9 cellular contexts compared by ENCODE assay signal in the genomic region with DNA sequence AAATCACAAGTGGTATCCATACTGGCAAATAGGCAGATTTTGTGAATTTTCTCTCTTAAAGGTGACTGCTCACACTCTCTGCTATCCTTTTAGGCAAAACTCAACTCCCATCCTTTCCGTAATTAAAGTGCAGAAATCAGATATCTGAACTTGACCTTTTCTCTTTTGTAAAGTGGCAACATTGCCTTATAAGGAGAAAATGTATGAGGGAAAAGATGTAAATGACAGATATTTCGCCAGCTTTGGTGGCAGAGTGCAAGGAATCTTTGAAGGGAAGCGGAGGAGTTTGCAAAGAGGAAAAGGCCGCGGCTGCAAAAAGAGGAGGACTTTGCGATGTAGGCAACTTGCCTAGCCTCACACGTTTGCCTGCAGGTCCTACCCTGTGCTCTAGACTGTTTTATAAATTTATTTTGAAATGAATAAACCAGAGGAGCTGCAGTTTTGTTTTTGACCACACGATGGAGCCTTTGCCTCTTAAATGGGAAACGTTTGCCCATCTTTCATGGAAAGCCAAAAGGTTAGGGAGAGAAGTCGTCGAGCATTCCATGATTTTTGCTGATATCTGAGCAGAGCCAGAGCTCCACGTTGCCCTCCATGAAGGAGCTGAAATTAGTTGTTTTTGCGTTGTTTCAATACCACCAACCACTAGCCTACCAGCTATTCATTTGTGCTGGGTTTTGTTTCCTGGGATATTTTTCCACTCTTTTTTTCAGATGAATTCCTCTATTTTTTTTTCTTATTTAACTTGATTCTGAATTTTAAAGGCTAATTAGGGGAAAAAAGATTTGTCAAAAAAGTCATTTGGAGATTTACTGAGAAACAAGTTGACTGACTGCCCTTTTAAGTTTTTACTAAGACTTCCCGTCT.
DNase-seq lines count a peak whose midpoint lies in the region; ATAC-seq and TF ChIP-seq lines count a peak whose summit lies in the region.
"Had no signal": no experiment of that assay in that cellular context is flagged by ENCODE, and none has a peak within 500 bp of the region (broad histone marks: within the 10 kb centered on the region; RNA-seq: fewer than 3 reads in every experiment).

No MANE protein-coding gene starts in this region.

- H3K9me3 ChIP-seq in vagina = no peaks in the 10 kb centered on the region

- H3K27me3 ChIP-seq in kidney epithelial cell (ENCODE audit: control insufficient read depth, insufficient read depth, low read length) (peaks cover 10% of the 10 kb centered on the region), vagina (no peaks in the 10 kb centered on the region)

- H3K27ac ChIP-seq in vagina = no peak overlapping the region

- ATAC-seq in HG03571 (IDR thresholded peaks at IDR 0.05; ENCODE audit: unreplicated experiment) = no peak
- ATAC-seq: right cardiac atrium had no signal

- peaks cover 8% of the 10 kb centered on the region for H3K4me1 ChIP-seq in vagina

- TF ChIP-seq CTCF in astrocyte of the spinal cord (IDR thresholded peaks at IDR 0.05; ENCODE audit: low read depth, low read length) = peak; percentile 74
- peak; percentile 74 for TF ChIP-seq CTCF in kidney epithelial cell (IDR thresholded peaks at IDR 0.05; ENCODE audit: insufficient read depth, low read length, poor library complexity, severe bottlenecking)
- peak; percentile 14 to 55 (median 40) for TF ChIP-seq CTCF in vagina (IDR thresholded peaks at IDR 0.05)

- in situ Hi-C loops in Caki2 (cut with HindIII; ENCODE audit: low pct_unique_long_range_greater_than_20kb, low sequenced_read_pairs) = no loop called here
- in situ Hi-C loops in astrocyte of the spinal cord (cut with HindIII; ENCODE audit: low sequenced_read_pairs) = no loop called here

- no peak for TF ChIP-seq POLR2A in vagina (IDR thresholded peaks at IDR 0.05)

- DNase-seq in Caki2 (ENCODE audit: low read depth) = peak; percentile 32
- DNase-seq in HCEC 1CT = peak; percentile 42
- peak; percentile 32 for DNase-seq in NCI-H446 treated with DMSO at 0.1 percent for 48 hours (lab: John Stamatoyannopoulos, UW)
- peak; percentile 47 for DNase-seq in astrocyte of the spinal cord (ENCODE audit: low read depth, low spot score)
- no peak for DNase-seq in kidney epithelial cell (ENCODE audit: low read depth)
- DNase-seq in vagina (ENCODE audit: extremely low spot score in 2 of 2) = no peak
- DNase-seq in NOMO-1 (lab: John Stamatoyannopoulos, UW; ENCODE audit: unreplicated experiment in 2 of 2) = no peak

- H3K4me3 ChIP-seq in astrocyte of the spinal cord (ENCODE audit: low read depth, low read length) = no peak overlapping the region
- H3K4me3 ChIP-seq in kidney epithelial cell (ENCODE audit: low read depth, low read length) = no peak overlapping the region
- no peak overlapping the region for H3K4me3 ChIP-seq in vagina

- H3K36me3 ChIP-seq in kidney epithelial cell (ENCODE audit: control insufficient read depth, insufficient read depth, low read length) (no peaks in the 10 kb centered on the region), vagina (no peaks in the 10 kb centered on the region)

- intact Hi-C loops in vagina (cut with DNase I) = no loop called here

Comparison
In these comparisons a context has a peak if more than half of its experiments do, and no peak if none do; other contexts are left out.
1. DNase-seq: peak in Caki2 (single experiment), HCEC 1CT (single experiment), NCI-H446 treated with DMSO at 0.1 percent for 48 hours (single experiment) and astrocyte of the spinal cord (single experiment); none in kidney epithelial cell (single experiment), vagina (0 of 2) and NOMO-1 (0 of 2).
2. Peak in every context shown above with its lines, with median percentiles within 50 percentile points of each other: CTCF ChIP-seq.